In genomic region chr22:50683086-50683993, GRCh38 we compare ENCODE assay signal across 20 cellular contexts. TPM values are rescaled to one million over a fixed set of nuclear protein-coding genes. Genes with fewer than 3 reads are reported as not detected.
DNase-seq lines count a peak whose midpoint lies in the region; ATAC-seq and TF ChIP-seq lines count a peak whose summit lies in the region.
"Had no signal": no experiment of that assay in that cellular context is flagged by ENCODE, and none has a peak within 500 bp of the region (broad histone marks: within the 10 kb centered on the region; RNA-seq: fewer than 3 reads in every experiment).

No MANE protein-coding gene starts in this region.

- in situ Hi-C loops in GM13976 (cut with MboI; ENCODE audit: low sequenced_read_pairs, unreplicated experiment) = no loop called here

- H2AFZ ChIP-seq in osteoblast (ENCODE audit: low read length) = no peak overlapping the region

- no peaks in the 10 kb centered on the region for H4K20me1 ChIP-seq in osteoblast (ENCODE audit: insufficient read depth, low read length)

- H3K4me3 ChIP-seq in osteoblast (ENCODE audit: insufficient read depth, low read length) = no peak overlapping the region
- H3K4me3 ChIP-seq: psoas muscle, smooth muscle cell, thoracic aorta had no signal

- DNase-seq in D341Med (ENCODE audit: low spot score) (peak; percentile 65), GM20000 (ENCODE audit: low spot score) (peak; percentile 44), epithelial cell of prostate (ENCODE audit: low read depth, low spot score) (no peak), osteoblast (ENCODE audit: insufficient read length, low spot score, missing footprints) (peak; percentile 90), GM13976 (ENCODE audit: low spot score) (no peak), OCI-M1 (lab: John Stamatoyannopoulos, UW) (no peak)
- DNase-seq: dermis blood vessel endothelial cell; DMS79 treated with DMSO at 0.1 percent for 48 hours; foreskin fibroblast; kidney glomerular epithelial cell; natural killer cell; NCI-H1048; NCI-H2029 treated with DMSO at 0.1 percent for 48 hours; NCI-H446 treated with DMSO at 0.1 percent for 48 hours; psoas muscle; RPMI8226; stimulated activated CD8-positive, alpha-beta memory T cell treated with anti-CD3 and anti-CD28 coated beads, Interleukin-4, amount 100 ng/mL, for 48 hours had no signal

- TF ChIP-seq CTCF in GM20000 (IDR thresholded peaks at IDR 0.05; ENCODE audit: extremely low read depth, missing control alignments) (no peak), osteoblast (IDR thresholded peaks at IDR 0.05; ENCODE audit: extremely low read depth, low read depth, low read length) (no peak), GM13976 (IDR thresholded peaks at IDR 0.05; ENCODE audit: borderline replicate concordance, control extremely low read depth, extremely low read depth, insufficient read depth, missing control alignments) (no peak)

- H3K27ac ChIP-seq in epithelial cell of prostate = peak overlapping the region; percentile 12
- H3K27ac ChIP-seq in osteoblast (ENCODE audit: low read depth, low read length) = no peak overlapping the region
- H3K27ac ChIP-seq: psoas muscle, thoracic aorta had no signal

- no peaks in the 10 kb centered on the region for H3K36me3 ChIP-seq in osteoblast (ENCODE audit: insufficient read depth, low read length)
- H3K36me3 ChIP-seq: thoracic aorta had no signal

- peaks cover 3% of the 10 kb centered on the region for H3K27me3 ChIP-seq in osteoblast (ENCODE audit: insufficient read depth, low read length)

- H3K4me1 ChIP-seq in osteoblast (ENCODE audit: insufficient read depth, low read length) = no peaks in the 10 kb centered on the region
- H3K4me1 ChIP-seq: psoas muscle had no signal

- no peaks in the 10 kb centered on the region for H3K9me3 ChIP-seq in osteoblast (ENCODE audit: low read depth, low read length)
- H3K9me3 ChIP-seq: psoas muscle, thoracic aorta had no signal

- no peak for ATAC-seq in HG02759 (IDR thresholded peaks at IDR 0.05; ENCODE audit: unreplicated experiment)
- ATAC-seq: natural killer cell, psoas muscle had no signal

- no peak overlapping the region for H3K4me2 ChIP-seq in osteoblast (ENCODE audit: insufficient read depth, low read length)
- H3K4me2 ChIP-seq: smooth muscle cell had no signal

- no peaks in the 10 kb centered on the region for H3K79me2 ChIP-seq in osteoblast (ENCODE audit: insufficient read depth, low read length)

RNA-seq across cellular contexts. Expression of gene SHANK3, which starts 10.7 kb away (rescaled TPM):
- total RNA-seq in osteoblast = 0.36 and 0.59 TPM in 2 replicates

RNA-seq across cellular contexts. Expression of gene ACR, which starts 54.7 kb away (rescaled TPM):
- 1.4 TPM in 1 of 2 replicates, not detected in the other for total RNA-seq in osteoblast
- total RNA-seq: natural killer cell, thoracic aorta had no signal

RNA-seq across cellular contexts. Expression of gene ARSA, which starts 55.4 kb away (rescaled TPM):
- total RNA-seq in osteoblast = 35.1 and 38.4 TPM in 2 replicates

Comparison
In these comparisons a context has a peak if more than half of its experiments do, and no peak if none do; other contexts are left out.
1. DNase-seq: peak in D341Med (single experiment), GM20000 (single experiment) and osteoblast (single experiment); none in epithelial cell of prostate (single experiment), GM13976 (single experiment) and OCI-M1 (single experiment).